In genomic region chr1:153251087-153251486, GRCh38 we compare ENCODE assay signal across 38 cellular contexts. TPM values are rescaled to one million over a fixed set of nuclear protein-coding genes. Genes with fewer than 3 reads are reported as not detected.
"Had no signal": no experiment of that assay in that cellular context is flagged by ENCODE, and none has a peak within 500 bp of the region (broad histone marks: within the 10 kb centered on the region; RNA-seq: fewer than 3 reads in every experiment).

No MANE protein-coding gene starts in this region.

- H3K36me3 ChIP-seq: adrenal gland, esophagus squamous epithelium, gastroesophageal sphincter, heart right ventricle had no signal

- H3K4me1 ChIP-seq: adrenal gland, body of pancreas, gastroesophageal sphincter, heart right ventricle had no signal

- H3K27me3 ChIP-seq: body of pancreas had no signal

- H3K4me1 Mint-ChIP-seq: activated CD8-positive, alpha-beta memory T cell treated with anti-CD3 and anti-CD28 coated beads, Interleukin-2, amount 10 ng/mL, durations not matched to agents 7 days and 5 days; activated naive CD4-positive, alpha-beta T cell treated with anti-CD3 and anti-CD28 coated beads, Interleukin-2, amount 50 U/mL, for 24 hours; activated naive CD8-positive, alpha-beta T cell treated with anti-CD3 and anti-CD28 coated beads for 36 hours; WTC11 had no signal

- H3K27ac ChIP-seq: adrenal gland, body of pancreas, esophagus squamous epithelium, gastroesophageal sphincter, heart right ventricle, VCaP had no signal

- H3K9me3 Mint-ChIP-seq: activated CD4-positive, alpha-beta memory T cell treated with anti-CD3 and anti-CD28 coated beads for 36 hours; activated naive CD4-positive, alpha-beta T cell treated with anti-CD3 and anti-CD28 coated beads for 36 hours; activated naive CD4-positive, alpha-beta T cell treated with anti-CD3 and anti-CD28 coated beads, Interleukin-2, amount 50 U/mL, for 24 hours; activated naive CD8-positive, alpha-beta T cell treated with anti-CD3 and anti-CD28 coated beads for 36 hours; activated naive CD8-positive, alpha-beta T cell treated with anti-CD3 and anti-CD28 coated beads, Interleukin-2, amount 50 U/mL, for 24 hours; activated T-helper 1 cell treated with anti-CD3 and anti-CD28 coated beads, Interleukin-12 subunit alpha, Interleukin-12 subunit beta, Interleukin-2, Interleukin-4 antibody, amounts not matched to agents 30 ng/mL and 10 ng/mL and 1 ng/mL, durations not matched to agents 14 hours and 24 hours and 36 hours; activated T-helper 2 cell treated with anti-CD3 and anti-CD28 coated beads, Interferon-gamma antibody, Interleukin-2, Interleukin-4, amounts not matched to agents 10 μg/mL and 5 μg/mL and 100 μg/mL, durations not matched to agents 14 hours and 24 hours and 36 hours; effector memory CD8-positive, alpha-beta T cell; WTC11 had no signal

- H3K9me3 ChIP-seq: adrenal gland, body of pancreas, esophagus squamous epithelium, gastroesophageal sphincter, heart right ventricle had no signal

- H3K4me3 Mint-ChIP-seq: activated CD4-positive, alpha-beta memory T cell treated with anti-CD3 and anti-CD28 coated beads for 36 hours; activated CD8-positive, alpha-beta memory T cell treated with anti-CD3 and anti-CD28 coated beads, Interleukin-2, amount 10 ng/mL, durations not matched to agents 7 days and 5 days; activated CD8-positive, alpha-beta T cell treated with anti-CD3 and anti-CD28 coated beads, Interleukin-2, amount 10 ng/mL, durations not matched to agents 7 days and 5 days; activated naive CD4-positive, alpha-beta T cell treated with anti-CD3 and anti-CD28 coated beads for 36 hours; activated naive CD4-positive, alpha-beta T cell treated with anti-CD3 and anti-CD28 coated beads, Interleukin-2, amount 50 U/mL, for 24 hours; activated naive CD8-positive, alpha-beta T cell treated with anti-CD3 and anti-CD28 coated beads for 36 hours; activated naive CD8-positive, alpha-beta T cell treated with anti-CD3 and anti-CD28 coated beads, Interleukin-2, amount 50 U/mL, for 24 hours; activated T-helper 1 cell treated with anti-CD3 and anti-CD28 coated beads, Interleukin-12 subunit alpha, Interleukin-12 subunit beta, Interleukin-2, Interleukin-4 antibody, amounts not matched to agents 30 ng/mL and 10 ng/mL and 1 ng/mL, durations not matched to agents 14 hours and 24 hours and 36 hours; effector memory CD8-positive, alpha-beta T cell; WTC11 had no signal

- H3K36me3 Mint-ChIP-seq: activated CD4-positive, alpha-beta memory T cell treated with anti-CD3 and anti-CD28 coated beads for 36 hours; activated CD8-positive, alpha-beta memory T cell treated with anti-CD3 and anti-CD28 coated beads, Interleukin-2, amount 10 ng/mL, durations not matched to agents 7 days and 5 days; activated naive CD4-positive, alpha-beta T cell treated with anti-CD3 and anti-CD28 coated beads, Interleukin-2, amount 50 U/mL, for 24 hours; activated naive CD8-positive, alpha-beta T cell treated with anti-CD3 and anti-CD28 coated beads for 36 hours; WTC11 had no signal

- ATAC-seq: activated CD8-positive, alpha-beta memory T cell treated with anti-CD3 and anti-CD28 coated beads, Interleukin-2, amount 10 ng/mL, durations not matched to agents 7 days and 5 days; activated CD8-positive, alpha-beta T cell treated with anti-CD3 and anti-CD28 coated beads, Interleukin-2, amount 10 ng/mL, durations not matched to agents 7 days and 5 days; activated naive CD8-positive, alpha-beta T cell treated with anti-CD3 and anti-CD28 coated beads, Interleukin-2, amount 50 U/mL, for 24 hours; body of pancreas; effector memory CD8-positive, alpha-beta T cell; gastroesophageal sphincter; heart right ventricle; WTC11 had no signal

- H3K4me3 ChIP-seq: adrenal gland, body of pancreas, esophagus squamous epithelium, gastroesophageal sphincter, heart right ventricle had no signal

- H3K27ac Mint-ChIP-seq: activated CD4-positive, alpha-beta memory T cell treated with anti-CD3 and anti-CD28 coated beads for 36 hours; activated CD8-positive, alpha-beta memory T cell treated with anti-CD3 and anti-CD28 coated beads, Interleukin-2, amount 10 ng/mL, durations not matched to agents 7 days and 5 days; activated CD8-positive, alpha-beta T cell treated with anti-CD3 and anti-CD28 coated beads, Interleukin-2, amount 10 ng/mL, durations not matched to agents 7 days and 5 days; activated naive CD4-positive, alpha-beta T cell treated with anti-CD3 and anti-CD28 coated beads for 36 hours; activated naive CD4-positive, alpha-beta T cell treated with anti-CD3 and anti-CD28 coated beads, Interleukin-2, amount 50 U/mL, for 24 hours; activated naive CD8-positive, alpha-beta T cell treated with anti-CD3 and anti-CD28 coated beads for 36 hours; activated naive CD8-positive, alpha-beta T cell treated with anti-CD3 and anti-CD28 coated beads, Interleukin-2, amount 50 U/mL, for 24 hours; activated T-helper 1 cell treated with anti-CD3 and anti-CD28 coated beads, Interleukin-12 subunit alpha, Interleukin-12 subunit beta, Interleukin-2, Interleukin-4 antibody, amounts not matched to agents 30 ng/mL and 10 ng/mL and 1 ng/mL, durations not matched to agents 14 hours and 24 hours and 36 hours; activated T-helper 2 cell treated with anti-CD3 and anti-CD28 coated beads, Interferon-gamma antibody, Interleukin-2, Interleukin-4, amounts not matched to agents 10 μg/mL and 5 μg/mL and 100 μg/mL, durations not matched to agents 14 hours and 24 hours and 36 hours; effector memory CD8-positive, alpha-beta T cell; WTC11 had no signal

- DNase-seq: activated CD4-positive, alpha-beta memory T cell treated with anti-CD3 and anti-CD28 coated beads for 36 hours; activated CD4-positive, alpha-beta T cell treated with anti-CD3 and anti-CD28 coated beads for 1 hour; activated CD4-positive, alpha-beta T cell treated with anti-CD3 and anti-CD28 coated beads for 48 hours; activated CD8-positive, alpha-beta memory T cell treated with anti-CD3 and anti-CD28 coated beads, Interleukin-2, amount 10 ng/mL, durations not matched to agents 7 days and 5 days; activated CD8-positive, alpha-beta memory T cell treated with anti-CD3 and anti-CD28 coated beads, Interleukin-2, amount 50 U/mL, for 4 hours; activated CD8-positive, alpha-beta T cell treated with anti-CD3 and anti-CD28 coated beads, Interleukin-2, amount 10 ng/mL, durations not matched to agents 7 days and 5 days; activated effector memory CD4-positive, alpha-beta T cell treated with anti-CD3 and anti-CD28 coated beads, Interleukin-2, amount 50 U/mL, for 16 hours; activated naive CD4-positive, alpha-beta T cell treated with anti-CD3 and anti-CD28 coated beads for 36 hours; activated naive CD8-positive, alpha-beta T cell treated with anti-CD3 and anti-CD28 coated beads for 36 hours; activated naive CD8-positive, alpha-beta T cell treated with anti-CD3 and anti-CD28 coated beads, Interleukin-2, amount 50 U/mL, for 24 hours; activated T-cell treated with anti-CD3 and anti-CD28 coated beads, Interleukin-2, amount 50 U/mL, for 1 hour; activated T-cell treated with anti-CD3 and anti-CD28 coated beads, Interleukin-2, amount 50 U/mL, for 48 hours; adrenal gland; amygdala; aorta; body of pancreas; caudate nucleus; cortex of kidney; dermis blood vessel endothelial cell; effector CD4-positive, alpha-beta T cell; effector memory CD8-positive, alpha-beta T cell; erythroblast; esophagus squamous epithelium; foreskin melanocyte; heart right ventricle; T-helper 2 cell had no signal

RNA-seq across cellular contexts. Expression of gene LORICRIN, which starts 8.4 kb away (rescaled TPM):
- total RNA-seq: activated CD8-positive, alpha-beta memory T cell treated with anti-CD3 and anti-CD28 coated beads for 36 hours; activated CD8-positive, alpha-beta memory T cell treated with anti-CD3 and anti-CD28 coated beads, Interleukin-2, amount 10 ng/mL, durations not matched to agents 7 days and 5 days; activated CD8-positive, alpha-beta T cell treated with anti-CD3 and anti-CD28 coated beads, Interleukin-2, amount 10 ng/mL, durations not matched to agents 7 days and 5 days; activated naive CD4-positive, alpha-beta T cell treated with anti-CD3 and anti-CD28 coated beads for 36 hours; activated naive CD8-positive, alpha-beta T cell treated with anti-CD3 and anti-CD28 coated beads for 36 hours; activated T-helper 1 cell treated with anti-CD3 and anti-CD28 coated beads, Interleukin-12 subunit alpha, Interleukin-12 subunit beta, Interleukin-2, Interleukin-4 antibody, amounts not matched to agents 30 ng/mL and 10 ng/mL and 1 ng/mL, durations not matched to agents 14 hours and 24 hours and 36 hours; activated T-helper 2 cell treated with anti-CD3 and anti-CD28 coated beads, Interferon-gamma antibody, Interleukin-2, Interleukin-4, amounts not matched to agents 10 μg/mL and 5 μg/mL and 100 μg/mL, durations not matched to agents 14 hours and 24 hours and 36 hours; adrenal gland; aorta; body of pancreas; chondrocyte; dermis blood vessel endothelial cell; esophagus squamous epithelium; fibroblast of lung; fibroblast of villous mesenchyme; gastroesophageal sphincter; glomerular endothelial cell; heart right ventricle; T-helper 1 cell treated with Interleukin-12 subunit alpha and Interleukin-12 subunit beta and Interleukin-4 antibody, amounts not matched to agents 30 ng/mL and 1 ng/mL, for 36 hours; WTC11 had no signal

RNA-seq across cellular contexts. Expression of gene PRR9, which starts 33.7 kb away (rescaled TPM):
- total RNA-seq: activated CD4-positive, alpha-beta memory T cell treated with anti-CD3 and anti-CD28 coated beads for 36 hours; activated CD8-positive, alpha-beta memory T cell treated with anti-CD3 and anti-CD28 coated beads for 36 hours; activated CD8-positive, alpha-beta memory T cell treated with anti-CD3 and anti-CD28 coated beads, Interleukin-2, amount 10 ng/mL, durations not matched to agents 7 days and 5 days; activated CD8-positive, alpha-beta T cell treated with anti-CD3 and anti-CD28 coated beads, Interleukin-2, amount 10 ng/mL, durations not matched to agents 7 days and 5 days; activated naive CD4-positive, alpha-beta T cell treated with anti-CD3 and anti-CD28 coated beads for 36 hours; activated naive CD8-positive, alpha-beta T cell treated with anti-CD3 and anti-CD28 coated beads for 36 hours; activated T-helper 1 cell treated with anti-CD3 and anti-CD28 coated beads, Interleukin-12 subunit alpha, Interleukin-12 subunit beta, Interleukin-2, Interleukin-4 antibody, amounts not matched to agents 30 ng/mL and 10 ng/mL and 1 ng/mL, durations not matched to agents 14 hours and 24 hours and 36 hours; activated T-helper 2 cell treated with anti-CD3 and anti-CD28 coated beads, Interferon-gamma antibody, Interleukin-2, Interleukin-4, amounts not matched to agents 10 μg/mL and 5 μg/mL and 100 μg/mL, durations not matched to agents 14 hours and 24 hours and 36 hours; adrenal gland; aorta; body of pancreas; chondrocyte; dermis blood vessel endothelial cell; esophagus squamous epithelium; fibroblast of lung; fibroblast of villous mesenchyme; gastroesophageal sphincter; glomerular endothelial cell; heart right ventricle; T-helper 1 cell treated with Interleukin-12 subunit alpha and Interleukin-12 subunit beta and Interleukin-4 antibody, amounts not matched to agents 30 ng/mL and 1 ng/mL, for 36 hours; WTC11 had no signal

RNA-seq across cellular contexts. Expression of gene LELP1, which starts 47.9 kb away (rescaled TPM):
- total RNA-seq: activated CD4-positive, alpha-beta memory T cell treated with anti-CD3 and anti-CD28 coated beads for 36 hours; activated CD8-positive, alpha-beta memory T cell treated with anti-CD3 and anti-CD28 coated beads for 36 hours; activated CD8-positive, alpha-beta memory T cell treated with anti-CD3 and anti-CD28 coated beads, Interleukin-2, amount 10 ng/mL, durations not matched to agents 7 days and 5 days; activated CD8-positive, alpha-beta T cell treated with anti-CD3 and anti-CD28 coated beads, Interleukin-2, amount 10 ng/mL, durations not matched to agents 7 days and 5 days; activated naive CD4-positive, alpha-beta T cell treated with anti-CD3 and anti-CD28 coated beads for 36 hours; activated naive CD8-positive, alpha-beta T cell treated with anti-CD3 and anti-CD28 coated beads for 36 hours; activated T-helper 1 cell treated with anti-CD3 and anti-CD28 coated beads, Interleukin-12 subunit alpha, Interleukin-12 subunit beta, Interleukin-2, Interleukin-4 antibody, amounts not matched to agents 30 ng/mL and 10 ng/mL and 1 ng/mL, durations not matched to agents 14 hours and 24 hours and 36 hours; activated T-helper 2 cell treated with anti-CD3 and anti-CD28 coated beads, Interferon-gamma antibody, Interleukin-2, Interleukin-4, amounts not matched to agents 10 μg/mL and 5 μg/mL and 100 μg/mL, durations not matched to agents 14 hours and 24 hours and 36 hours; adrenal gland; aorta; body of pancreas; chondrocyte; dermis blood vessel endothelial cell; esophagus squamous epithelium; fibroblast of lung; fibroblast of villous mesenchyme; gastroesophageal sphincter; glomerular endothelial cell; heart right ventricle; T-helper 1 cell treated with Interleukin-12 subunit alpha and Interleukin-12 subunit beta and Interleukin-4 antibody, amounts not matched to agents 30 ng/mL and 1 ng/mL, for 36 hours; WTC11 had no signal
